Comparison of ENCODE assay signal across 8 cellular contexts in genomic region chr19:5321851-5322681, GRCh38. TPM values are rescaled to one million over a fixed set of nuclear protein-coding genes. Genes with fewer than 3 reads are reported as not detected.
A peak's percentile ranks its signal among the peaks of the same experiment; 100 is the strongest.
DNase-seq lines count a peak whose midpoint lies in the region; ATAC-seq and TF ChIP-seq lines count a peak whose summit lies in the region.

No MANE protein-coding gene starts in this region.

- DNase-seq in activated CD4-positive, alpha-beta T cell treated with anti-CD3 and anti-CD28 coated beads for 36 hours: peak; percentile 58
- DNase-seq in activated CD4-positive, alpha-beta T cell treated with anti-CD3 and anti-CD28 coated beads, Interleukin-2, amount 50 U/mL, for 4 hours: no peak
- DNase-seq in activated CD8-positive, alpha-beta memory T cell treated with anti-CD3 and anti-CD28 coated beads, Interleukin-2, amount 50 U/mL, for 4 hours: peak; percentile 30
- peak; percentile 84 for DNase-seq in spleen
- DNase-seq in chondrocyte (ENCODE audit: low spot score): no peak
- no peak for DNase-seq in cortex of kidney (lab: John Stamatoyannopoulos, UW)

- H3K27me3 ChIP-seq in spleen (replicated peaks in 1 of 7): peaks cover 0 to 45% (median 10%) of the 10 kb centered on the region in 7 donors

- no peaks in the 10 kb centered on the region for H3K9me3 Mint-ChIP-seq in activated CD4-positive, alpha-beta T cell treated with anti-CD3 and anti-CD28 coated beads for 36 hours (ENCODE audit: low read depth)
- H3K9me3 Mint-ChIP-seq in chondrocyte (ENCODE audit: low read depth): peaks cover 2% of the 10 kb centered on the region

- no peak overlapping the region for H3K27ac Mint-ChIP-seq in activated CD4-positive, alpha-beta T cell treated with anti-CD3 and anti-CD28 coated beads for 36 hours
- no peak overlapping the region for H3K27ac Mint-ChIP-seq in chondrocyte (ENCODE audit: unreplicated experiment)

- H3K4me3 ChIP-seq in spleen: peak overlapping the region in 4 of 8 donors; percentile 3 to 49 (median 8)

- H3K27ac ChIP-seq in spleen: peak overlapping the region in 2 of 8 donors; percentile 15 to 58

- peak in 1 of 11 experiments; percentile 11 for TF ChIP-seq CTCF in spleen (IDR thresholded peaks at IDR 0.05 in 8 of 11, conservative IDR thresholded peaks at IDR 0.05 in 3 of 11)
- TF ChIP-seq CTCF in chondrocyte (IDR thresholded peaks at IDR 0.05): no peak

- no peaks in the 10 kb centered on the region for H3K36me3 ChIP-seq in spleen

- peak; percentile 80 for ATAC-seq in activated CD4-positive, alpha-beta T cell treated with anti-CD3 and anti-CD28 coated beads for 36 hours
- ATAC-seq in HG03095 (IDR thresholded peaks at IDR 0.05; ENCODE audit: unreplicated experiment): peak; percentile 68
- ATAC-seq in HG03457 (IDR thresholded peaks at IDR 0.05; ENCODE audit: unreplicated experiment): no peak

- peaks cover 2 to 11% (median 9%) of the 10 kb centered on the region in 8 donors for H3K9me3 ChIP-seq in spleen

- H3K36me3 Mint-ChIP-seq in activated CD4-positive, alpha-beta T cell treated with anti-CD3 and anti-CD28 coated beads for 36 hours (ENCODE audit: low read depth): no peaks in the 10 kb centered on the region
- H3K36me3 Mint-ChIP-seq in chondrocyte (ENCODE audit: low read depth): peaks cover 4% of the 10 kb centered on the region

- H3K4me3 Mint-ChIP-seq in activated CD4-positive, alpha-beta T cell treated with anti-CD3 and anti-CD28 coated beads for 36 hours: no peak overlapping the region
- H3K4me3 Mint-ChIP-seq in chondrocyte (ENCODE audit: unreplicated experiment): no peak overlapping the region

- 19 to 30% (median 20%) methylated on average over 34 of the region's 34 CpGs for WGBS in spleen, 5 donors

- H3K4me1 ChIP-seq in spleen: peaks cover 0 to 16% (median 4%) of the 10 kb centered on the region in 6 donors

- intact Hi-C loops in activated CD4-positive, alpha-beta T cell treated with anti-CD3 and anti-CD28 coated beads for 36 hours (cut with DNase I, micrococcal nuclease): no loop called here
- intact Hi-C loops in spleen (cut with DNase I; ENCODE audit: low total_unique reads): no loop called here

- no peaks in the 10 kb centered on the region for H3K4me1 Mint-ChIP-seq in activated CD4-positive, alpha-beta T cell treated with anti-CD3 and anti-CD28 coated beads for 36 hours
- no peaks in the 10 kb centered on the region for H3K4me1 Mint-ChIP-seq in chondrocyte (ENCODE audit: low read depth)

- CTCF ChIA-PET in activated CD4-positive, alpha-beta T cell treated with anti-CD3 and anti-CD28 coated beads for 36 hours (lab: Charles Lee): no interaction called here

- no peak for TF ChIP-seq POLR2A in spleen (IDR thresholded peaks at IDR 0.05)

- H3K27me3 Mint-ChIP-seq in activated CD4-positive, alpha-beta T cell treated with anti-CD3 and anti-CD28 coated beads for 36 hours: peaks cover 17% of the 10 kb centered on the region
- no peaks in the 10 kb centered on the region for H3K27me3 Mint-ChIP-seq in chondrocyte (ENCODE audit: low read depth)

- POLR2A ChIA-PET in activated CD4-positive, alpha-beta T cell treated with anti-CD3 and anti-CD28 coated beads for 36 hours (lab: Charles Lee): no interaction called here

RNA-seq across cellular contexts. Expression of gene PTPRS, which starts 18.5 kb away (rescaled TPM):
- total RNA-seq in activated CD4-positive, alpha-beta T cell treated with anti-CD3 and anti-CD28 coated beads for 36 hours: 1 to 10 TPM; 1.8 TPM
- 10 to 100 TPM; 33.4 to 77.9 (median 47.1) TPM for total RNA-seq in spleen
- 1 to 10 TPM; 1.2 to 4.8 (median 1.9) TPM for polyA plus RNA-seq in spleen
- total RNA-seq in chondrocyte: 129 to 133 TPM (median 130 TPM) in 3 replicates

Comparison
In these comparisons a context has a peak if more than half of its experiments do, and no peak if none do; other contexts are left out.
1. DNase-seq: peak in activated CD4-positive, alpha-beta T cell treated with anti-CD3 and anti-CD28 coated beads for 36 hours (single experiment), activated CD8-positive, alpha-beta memory T cell treated with anti-CD3 and anti-CD28 coated beads, Interleukin-2, amount 50 U/mL, for 4 hours (single experiment) and spleen (single experiment); none in activated CD4-positive, alpha-beta T cell treated with anti-CD3 and anti-CD28 coated beads, Interleukin-2, amount 50 U/mL, for 4 hours (0 of 2), chondrocyte (single experiment) and cortex of kidney (single experiment).
2. RNA of gene PTPRS, which starts 18.5 kb away (total RNA-seq): 129 to 133 TPM in chondrocyte and 33.4 to 77.9 TPM in spleen; 1.8 TPM in activated CD4-positive, alpha-beta T cell treated with anti-CD3 and anti-CD28 coated beads for 36 hours; every median in the first group is over 10 times any median in the second.